12 cellular contexts compared by ENCODE assay signal in genomic region chr2:95433373-95433772, GRCh38. TPM values are rescaled to one million over a fixed set of nuclear protein-coding genes. Genes with fewer than 3 reads are reported as not detected.
DNase-seq lines count a peak whose midpoint lies in the region; ATAC-seq, FAIRE-seq and TF ChIP-seq lines count a peak whose summit lies in the region.
"Not testable (repeated sequence)": the region's sequence is repeated elsewhere in the genome, so short reads cannot be mapped to it uniquely, and the experiment has no call there.
"Had no signal": no experiment of that assay in that cellular context is flagged by ENCODE, and none has a peak within 500 bp of the region (broad histone marks: within the 10 kb centered on the region; RNA-seq: fewer than 3 reads in every experiment).

No MANE protein-coding gene starts in this region.

- not testable (repeated sequence) for H3K36me3 ChIP-seq in IMR-90 (ENCODE audit: control insufficient read depth, insufficient read depth, low read length); endothelial cell of umbilical vein (ENCODE audit: control insufficient read depth in 2 of 2, extremely low read depth in 1 of 2, insufficient read depth in 2 of 2, low read length in 2 of 2); gastroesophageal sphincter; mesenchymal stem cell (ENCODE audit: control insufficient read depth in 1 of 2, insufficient read depth in 2 of 2, low read depth in 1 of 2, low read length in 2 of 2); thoracic aorta

- not testable (repeated sequence) for H3K18ac ChIP-seq in IMR-90 (ENCODE audit: low read depth, low read length); mesenchymal stem cell (ENCODE audit: low read depth in 1 of 2, low read length in 2 of 2)

- TF ChIP-seq POLR2A in IMR-90 (IDR thresholded peaks at IDR 0.05; ENCODE audit: low read depth, low read length); endothelial cell of umbilical vein (IDR thresholded peaks at IDR 0.05; ENCODE audit: low read depth, low read length); gastroesophageal sphincter (IDR thresholded peaks at IDR 0.05): not testable (repeated sequence)

- intact Hi-C loops in IMR-90 (cut with micrococcal nuclease); endothelial cell of umbilical vein (cut with micrococcal nuclease): not testable (repeated sequence)

- not testable (repeated sequence) for H3K23ac ChIP-seq in IMR-90 (ENCODE audit: low read depth, low read length); mesenchymal stem cell (ENCODE audit: low read length in 2 of 2)

- H3K9me1 ChIP-seq in IMR-90 (ENCODE audit: insufficient read depth, low read length); endothelial cell of umbilical vein (replicated peaks; ENCODE audit: control insufficient read depth, extremely low read depth, insufficient read depth, low read length): not testable (repeated sequence)

- H3K27me3 ChIP-seq in IMR-90 (ENCODE audit: control insufficient read depth, insufficient read depth, low read length); endothelial cell of umbilical vein (ENCODE audit: control insufficient read depth in 2 of 2, insufficient read depth in 2 of 2, low read length in 2 of 2); gastroesophageal sphincter; mesenchymal stem cell (ENCODE audit: control insufficient read depth in 1 of 2, insufficient read depth in 1 of 2, low read length in 2 of 2); thoracic aorta (replicated peaks; ENCODE audit: insufficient read depth): not testable (repeated sequence)

- dilution Hi-C loops in IMR-90 (cut with HindIII; ENCODE audit: low sequenced_read_pairs, unreplicated experiment); endothelial cell of umbilical vein (cut with MboI; ENCODE audit: extremely low pct_ligation_motif_present, low sequenced_read_pairs): not testable (repeated sequence)

- H4K5ac ChIP-seq in IMR-90 (ENCODE audit: low read depth, low read length) = not testable (repeated sequence)

- peak; percentile 37 for ATAC-seq in IMR-90 (ENCODE audit: low read depth)
- peak; percentile 28 for ATAC-seq in SK-N-SH treated with all-trans-retinoic acid at 6 μM for 48 hours
- peak; percentile 69 for ATAC-seq in gastroesophageal sphincter
- peak; percentile 27 for ATAC-seq in thoracic aorta (ENCODE audit: insufficient number of reproducible peaks, low FRiP score, low read depth)

- TF ChIP-seq RAD21 in IMR-90 (IDR thresholded peaks at IDR 0.05; ENCODE audit: low read length) = not testable (repeated sequence)

- H3K56ac ChIP-seq in IMR-90 (ENCODE audit: extremely low read depth, insufficient read depth, low read length) = not testable (repeated sequence)

- peak overlapping the region; percentile 62 for H2BK5ac ChIP-seq in IMR-90 (ENCODE audit: low read depth, low read length, poor library complexity, severe bottlenecking)
- not testable (repeated sequence) for H2BK5ac ChIP-seq in mesenchymal stem cell (ENCODE audit: low read depth, low read length, poor library complexity, severe bottlenecking)

- BruUV-seq in IMR-90 (replicated peaks; lab: Mats Ljungman, UMichigan); endothelial cell of umbilical vein (replicated peaks; lab: Mats Ljungman, UMichigan): not testable (repeated sequence)

- CTCF ChIA-PET in IMR-90 (lab: Yijun Ruan, JAX); endothelial cell of umbilical vein (lab: Charles Lee): not testable (repeated sequence)

- H4K91ac ChIP-seq in IMR-90 (ENCODE audit: insufficient read depth, low read depth, low read length); mesenchymal stem cell (ENCODE audit: low read length): not testable (repeated sequence)

- H2BK120ac ChIP-seq in IMR-90 (ENCODE audit: low read depth, low read length) = peak overlapping the region; percentile 54; the same call in 1 of the 2 replicates
- H2BK120ac ChIP-seq in mesenchymal stem cell (ENCODE audit: low read depth, low read length) = not testable (repeated sequence)

- H3K4me1 ChIP-seq in IMR-90 (ENCODE audit: control insufficient read depth, insufficient read depth, low read length); endothelial cell of umbilical vein (ENCODE audit: control insufficient read depth, extremely low read depth, insufficient read depth, low read length); mesenchymal stem cell (ENCODE audit: control insufficient read depth, insufficient read depth, low read depth, low read length): not testable (repeated sequence)
- H3K4me1 ChIP-seq in gastroesophageal sphincter = peaks cover 0 to 11% (median 3%) of the 10 kb centered on the region in 3 donors
- H3K4me1 ChIP-seq in thoracic aorta (ENCODE audit: control insufficient read depth in 1 of 2, low read depth in 2 of 2) = peaks cover 2 to 11% of the 10 kb centered on the region in 2 donors

- not testable (repeated sequence) for H3K4me3 ChIP-seq in IMR-90 (ENCODE audit: insufficient read depth, low read depth, low read length); endothelial cell of umbilical vein (replicated peaks in 1 of 3; ENCODE audit: insufficient read depth in 1 of 3, low read depth in 1 of 3, low read length in 3 of 3); gastroesophageal sphincter; mesenchymal stem cell (ENCODE audit: insufficient read depth in 1 of 2, low read depth in 1 of 2, low read length in 2 of 2); thoracic aorta

- not testable (repeated sequence) for H2BK20ac ChIP-seq in IMR-90 (ENCODE audit: low read depth, low read length)

- WGBS in IMR-90 (ENCODE audit: extremely low coverage in 2 of 2, insufficient read length in 1 of 2), 2 experiments = no CpG with 5 or more reads among the region's 4 CpGs
- no CpG with 5 or more reads among the region's 4 CpGs for WGBS in gastroesophageal sphincter (ENCODE audit: low coverage in 1 of 2), 2 donors
- no CpG with 5 or more reads among the region's 4 CpGs for WGBS in mesenchymal stem cell

- peak; percentile 26 for FAIRE-seq in endothelial cell of umbilical vein (lab: Jason Lieb, UNC)

- not testable (repeated sequence) for H3K14ac ChIP-seq in IMR-90 (replicated peaks; ENCODE audit: low read depth, low read length); mesenchymal stem cell (ENCODE audit: low read length in 2 of 2)

- H3K79me2 ChIP-seq in endothelial cell of umbilical vein (ENCODE audit: control insufficient read depth, insufficient read depth, low read length) = not testable (repeated sequence)

- not testable (repeated sequence) for H3K4me2 ChIP-seq in IMR-90 (ENCODE audit: low read depth, low read length); endothelial cell of umbilical vein (ENCODE audit: insufficient read depth, low read length); mesenchymal stem cell (ENCODE audit: low read length, poor library complexity, severe bottlenecking)

- not testable (repeated sequence) for H3K27ac ChIP-seq in IMR-90 (ENCODE audit: insufficient read depth, low read length); endothelial cell of umbilical vein (ENCODE audit: insufficient read depth, low read depth, low read length)
- peak overlapping the region in 2 of 4 donors; percentile 77 to 79 for H3K27ac ChIP-seq in gastroesophageal sphincter
- H3K27ac ChIP-seq in mesenchymal stem cell (ENCODE audit: low read length, poor library complexity, severe bottlenecking) = peak overlapping the region; percentile 82
- H3K27ac ChIP-seq in thoracic aorta = peak overlapping the region in 1 of 2 donors; percentile 72

- H2AK9ac ChIP-seq in IMR-90 (replicated peaks; ENCODE audit: low read depth, low read length, poor library complexity) = not testable (repeated sequence)

- POLR2A ChIA-PET in IMR-90 (lab: Charles Lee; ENCODE audit: unreplicated experiment); endothelial cell of umbilical vein (lab: Charles Lee): not testable (repeated sequence)

- H3K9me3 ChIP-seq in IMR-90 (ENCODE audit: control insufficient read depth, insufficient read depth, low read length); endothelial cell of umbilical vein (replicated peaks; ENCODE audit: control insufficient read depth, insufficient read depth, low read length); gastroesophageal sphincter; mesenchymal stem cell (ENCODE audit: control insufficient read depth, low read length); thoracic aorta: not testable (repeated sequence)

- H2AK5ac ChIP-seq in IMR-90 (ENCODE audit: low read depth, low read length); mesenchymal stem cell (ENCODE audit: low read length, severe bottlenecking): not testable (repeated sequence)

- not testable (repeated sequence) for H2BK12ac ChIP-seq in mesenchymal stem cell (ENCODE audit: low read length in 2 of 2)

- not testable (repeated sequence) for TF ChIP-seq EP300 in gastroesophageal sphincter (IDR thresholded peaks at IDR 0.05)

- not testable (repeated sequence) for H2BK15ac ChIP-seq in IMR-90 (ENCODE audit: low read depth, low read length); mesenchymal stem cell (ENCODE audit: low read depth, poor library complexity, severe bottlenecking)

- DNase-seq in IMR-90; endothelial cell of umbilical vein (ENCODE audit: low read depth, low spot score); mesenchymal stem cell; thoracic aorta (ENCODE audit: low spot score): not testable (repeated sequence)

- H2AFZ ChIP-seq in IMR-90 (replicated peaks; ENCODE audit: low read length, poor library complexity); endothelial cell of umbilical vein (ENCODE audit: low read depth, low read length); mesenchymal stem cell (ENCODE audit: low read depth, low read length): not testable (repeated sequence)

- not testable (repeated sequence) for TF ChIP-seq CTCF in IMR-90 (conservative IDR thresholded peaks at IDR 0.05; ENCODE audit: low read depth, low read length); endothelial cell of umbilical vein (IDR thresholded peaks at IDR 0.05; ENCODE audit: extremely low read depth in 1 of 2, insufficient read depth in 1 of 2, low read depth in 1 of 2, low read length in 2 of 2); gastroesophageal sphincter (IDR thresholded peaks at IDR 0.05); thoracic aorta (IDR thresholded peaks at IDR 0.05)

- H3K9ac ChIP-seq in IMR-90 (ENCODE audit: low read depth, low read length); endothelial cell of umbilical vein (replicated peaks; ENCODE audit: extremely low read depth, insufficient read depth, low read length); mesenchymal stem cell (ENCODE audit: low read length): not testable (repeated sequence)

- not testable (repeated sequence) for H3K79me1 ChIP-seq in IMR-90 (ENCODE audit: low read depth in 1 of 2, low read length in 2 of 2); mesenchymal stem cell (replicated peaks; ENCODE audit: low read length, poor library complexity, severe bottlenecking)

- peak overlapping the region in 1 of 2 experiments; percentile 68; a peak in 1 of 4 replicates for H4K8ac ChIP-seq in IMR-90 (ENCODE audit: low read depth in 2 of 2, low read length in 2 of 2)
- not testable (repeated sequence) for H4K8ac ChIP-seq in mesenchymal stem cell (ENCODE audit: low read length)

- peak overlapping the region; percentile 77 for H3K4ac ChIP-seq in IMR-90 (ENCODE audit: low read depth, low read length)
- H3K4ac ChIP-seq in mesenchymal stem cell (ENCODE audit: low read depth in 1 of 2, low read length in 2 of 2) = not testable (repeated sequence)

- not testable (repeated sequence) for H4K20me1 ChIP-seq in IMR-90 (ENCODE audit: insufficient read depth, low read length); endothelial cell of umbilical vein (replicated peaks; ENCODE audit: control insufficient read depth, extremely low read depth, insufficient read depth, low read length)

- in situ Hi-C loops in IMR-90 (cut with MboI; ENCODE audit: low sequenced_read_pairs) = not testable (repeated sequence)

RNA-seq across cellular contexts. Expression of gene FAHD2A, which starts 30.9 kb away (rescaled TPM):
- total RNA-seq in IMR-90 (2012; rRNA removed) (35.0 and 36.2 TPM in 2 replicates), endothelial cell of umbilical vein (27.5 and 33.1 TPM in 2 replicates), gastroesophageal sphincter (10 to 100 TPM in 3 of 4 donors, 1 to 10 TPM in 1; 6.5 to 29.8 (median 19.5) TPM), thoracic aorta (10 to 100 TPM; 11.7 to 23.6 TPM)
- polyA plus RNA-seq in IMR-90 (2012; rRNA removed) (34.0 and 35.1 TPM in 2 replicates), endothelial cell of umbilical vein (32.9 and 37.0 TPM in 2 replicates)
- 30.2 and 32.1 TPM in 2 replicates for polyA plus RNA-seq in IMR-90 (2012; cell fraction: cytosol; rRNA removed)
- 64.5 and 80.7 TPM in 2 replicates for polyA plus RNA-seq in IMR-90 (2012; cell fraction: nucleus; rRNA removed; ENCODE audit: low replicate concordance)
- 35.5 and 38.1 TPM in 2 replicates for polyA plus RNA-seq in endothelial cell of umbilical vein (2011; cell fraction: cytosol; rRNA removed)
- polyA plus RNA-seq in endothelial cell of umbilical vein (2011; cell fraction: nucleus; rRNA removed) = 56.4 and 60.8 TPM in 2 replicates
- polyA plus RNA-seq in endothelial cell of umbilical vein (2012) = 25.4 and 33.4 TPM in 2 replicates
- 37.1 and 40.1 TPM in 2 replicates for polyA minus RNA-seq in endothelial cell of umbilical vein
- polyA minus RNA-seq in endothelial cell of umbilical vein (2011; cell fraction: cytosol; rRNA and poly(A)+ RNA removed) = 21.8 TPM
- 15.1 and 20.7 TPM in 2 replicates for polyA minus RNA-seq in endothelial cell of umbilical vein (2011; cell fraction: nucleus; rRNA and poly(A)+ RNA removed)
- polyA plus RNA-seq in mesenchymal stem cell (2013, experiment 1 of 2) = 10.7 TPM
- polyA plus RNA-seq in mesenchymal stem cell (2013, experiment 2 of 2) = 11.0 TPM

RNA-seq across cellular contexts. Expression of gene TRIM43B, which starts 51.2 kb away (rescaled TPM):
- not detected in 2 replicates for total RNA-seq in IMR-90 (2012; rRNA removed)
- not detected in 2 replicates for polyA plus RNA-seq in IMR-90 (2012; rRNA removed)
- not detected in 2 replicates for polyA plus RNA-seq in IMR-90 (2012; cell fraction: cytosol; rRNA removed)
- not detected in 2 replicates for polyA plus RNA-seq in IMR-90 (2012; cell fraction: nucleus; rRNA removed; ENCODE audit: low replicate concordance)
- total RNA-seq in endothelial cell of umbilical vein = not detected in 2 replicates
- polyA plus RNA-seq in endothelial cell of umbilical vein = not detected in 2 replicates
- polyA plus RNA-seq in endothelial cell of umbilical vein (2011; cell fraction: cytosol; rRNA removed) = not detected in 2 replicates
- polyA plus RNA-seq in endothelial cell of umbilical vein (2011; cell fraction: nucleus; rRNA removed) = not detected in 2 replicates
- polyA plus RNA-seq in endothelial cell of umbilical vein (2012) = not detected in 2 replicates
- polyA minus RNA-seq in endothelial cell of umbilical vein = not detected in 2 replicates
- not detected for polyA minus RNA-seq in endothelial cell of umbilical vein (2011; cell fraction: cytosol; rRNA and poly(A)+ RNA removed)
- not detected in 2 replicates for polyA minus RNA-seq in endothelial cell of umbilical vein (2011; cell fraction: nucleus; rRNA and poly(A)+ RNA removed)
- total RNA-seq in gastroesophageal sphincter = not detected
- 0.03 TPM for polyA plus RNA-seq in mesenchymal stem cell (2013, experiment 1 of 2)
- polyA plus RNA-seq in mesenchymal stem cell (2013, experiment 2 of 2) = not detected
- not detected for total RNA-seq in thoracic aorta
- total RNA-seq: CD4-positive, alpha-beta T cell; CD8-positive, alpha-beta memory T cell; GM12878; H4; H9 had no signal
- polyA plus RNA-seq: CD14-positive monocyte; CD8-positive, alpha-beta memory T cell had no signal
